In genomic region chr1:194280463-194280862, GRCh38 we compare ENCODE assay signal across 16 cellular contexts.
DNase-seq lines count a peak whose midpoint lies in the region; ATAC-seq and TF ChIP-seq lines count a peak whose summit lies in the region.
"Had no signal": no experiment of that assay in that cellular context is flagged by ENCODE, and none has a peak within 500 bp of the region (broad histone marks: within the 10 kb centered on the region; RNA-seq: fewer than 3 reads in every experiment).

No MANE protein-coding gene starts in this region.

- no peak for DNase-seq in activated naive CD4-positive, alpha-beta T cell treated with Interleukin-2 at 50 U/mL for 16 hours
- DNase-seq in RKO (ENCODE audit: low spot score) (peak; percentile 5), iPS-NIHi11 (ENCODE audit: low spot score) (peak; percentile 11), NCI-H1417 treated with DMSO at 0.1 percent for 48 hours (lab: John Stamatoyannopoulos, UW) (no peak), SJCRH30 (no peak), body of pancreas (no peak)
- DNase-seq: CD8-positive, alpha-beta memory T cell; DMS79 treated with DMSO at 0.1 percent for 48 hours; HCEC 1CT; NCI-H1092 treated with DMSO at 0.1 percent for 48 hours; NCI-H2081; NCI-H510A; NCI-H774; PC-9 had no signal

- no peak overlapping the region for H3K4me3 Mint-ChIP-seq in activated naive CD4-positive, alpha-beta T cell treated with anti-CD3 and anti-CD28 coated beads, Interleukin-2, amount 50 U/mL, for 24 hours

- no peaks in the 10 kb centered on the region for H3K36me3 ChIP-seq in SJCRH30
- no peaks in the 10 kb centered on the region for H3K36me3 ChIP-seq in body of pancreas (replicated peaks in 1 of 2; ENCODE audit: insufficient read depth in 1 of 2, low read depth in 2 of 2)
- H3K36me3 ChIP-seq: BLaER1 had no signal

- TF ChIP-seq CTCF in body of pancreas (IDR thresholded peaks at IDR 0.05): no peak

- no peaks in the 10 kb centered on the region for H3K9me3 Mint-ChIP-seq in activated naive CD4-positive, alpha-beta T cell treated with anti-CD3 and anti-CD28 coated beads, Interleukin-2, amount 50 U/mL, for 24 hours

- intact Hi-C loops in body of pancreas (cut with DNase I): no loop called here

- H3K9me3 ChIP-seq in SJCRH30 (replicated peaks) (no peaks in the 10 kb centered on the region), body of pancreas (no peaks in the 10 kb centered on the region)
- H3K9me3 ChIP-seq: BLaER1 had no signal

- H3K27ac Mint-ChIP-seq in activated naive CD4-positive, alpha-beta T cell treated with anti-CD3 and anti-CD28 coated beads, Interleukin-2, amount 50 U/mL, for 24 hours: peak overlapping the region; percentile 14

- H3K27me3 ChIP-seq in SJCRH30 (no peaks in the 10 kb centered on the region), body of pancreas (no peaks in the 10 kb centered on the region)
- H3K27me3 ChIP-seq: BLaER1 had no signal

- ATAC-seq in body of pancreas: no peak

- no peak overlapping the region for H3K4me3 ChIP-seq in SJCRH30
- H3K4me3 ChIP-seq in body of pancreas: no peak overlapping the region
- H3K4me3 ChIP-seq: BLaER1, PC-9 had no signal

- no peaks in the 10 kb centered on the region for H3K36me3 Mint-ChIP-seq in activated naive CD4-positive, alpha-beta T cell treated with anti-CD3 and anti-CD28 coated beads, Interleukin-2, amount 50 U/mL, for 24 hours

- H3K27ac ChIP-seq in SJCRH30 (no peak overlapping the region), body of pancreas (no peak overlapping the region)
- H3K27ac ChIP-seq: BLaER1, PC-9 had no signal

- no peaks in the 10 kb centered on the region for H3K27me3 Mint-ChIP-seq in activated naive CD4-positive, alpha-beta T cell treated with anti-CD3 and anti-CD28 coated beads, Interleukin-2, amount 50 U/mL, for 24 hours
- H3K27me3 Mint-ChIP-seq: CD8-positive, alpha-beta memory T cell had no signal

- WGBS in body of pancreas, 2 donors: 67 to 88% methylated on average over 4 of the region's 4 CpGs

- TF ChIP-seq POLR2A in body of pancreas (IDR thresholded peaks at IDR 0.05): no peak

- peaks cover 8% of the 10 kb centered on the region for H3K4me1 Mint-ChIP-seq in activated naive CD4-positive, alpha-beta T cell treated with anti-CD3 and anti-CD28 coated beads, Interleukin-2, amount 50 U/mL, for 24 hours

- no peaks in the 10 kb centered on the region for H3K4me1 ChIP-seq in SJCRH30
- H3K4me1 ChIP-seq in body of pancreas: no peaks in the 10 kb centered on the region
- H3K4me1 ChIP-seq: BLaER1 had no signal

Comparison
In these comparisons a context has a peak if more than half of its experiments do, and no peak if none do; other contexts are left out.
1. DNase-seq: peak in RKO (single experiment) and iPS-NIHi11 (single experiment); none in activated naive CD4-positive, alpha-beta T cell treated with Interleukin-2 at 50 U/mL for 16 hours (single experiment), NCI-H1417 treated with DMSO at 0.1 percent for 48 hours (single experiment), SJCRH30 (0 of 2) and body of pancreas (0 of 4).